ENCODE assay signal across 8 cellular contexts in the genomic region with DNA sequence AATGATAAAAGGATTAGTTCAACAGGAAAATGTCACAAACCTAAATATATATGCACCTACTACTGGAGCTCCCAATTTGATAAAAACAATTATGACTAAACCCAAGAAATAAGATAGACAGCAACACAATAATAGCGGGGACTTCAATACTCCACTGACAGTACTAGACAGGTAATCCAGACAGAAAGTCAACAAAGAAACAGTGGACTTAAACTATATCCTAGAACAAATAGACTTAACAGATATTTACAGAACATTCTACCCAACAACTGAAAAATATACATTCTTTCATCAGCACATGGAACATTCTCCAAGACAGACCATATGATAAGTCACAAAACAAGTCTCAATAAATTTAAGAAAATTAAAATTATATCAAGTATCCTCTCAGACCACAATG.
"Had no signal": no experiment of that assay in that cellular context is flagged by ENCODE, and none has a peak within 500 bp of the region (broad histone marks: within the 10 kb centered on the region; RNA-seq: fewer than 3 reads in every experiment).

No MANE protein-coding gene starts in this region.

- H3K4me3 Mint-ChIP-seq: GM23338, H9, IgD-negative memory B cell had no signal

- H3K4me1 Mint-ChIP-seq: GM23338, H9, IgD-negative memory B cell had no signal

- FAIRE-seq: H1, H54, HTR-8/SVneo had no signal

- DNase-seq: H9, HCEC 1CT, KBM-7 had no signal

- ATAC-seq: GM23338 had no signal

- H3K27ac Mint-ChIP-seq: GM23338, H9, IgD-negative memory B cell had no signal
